Comparison of ENCODE assay signal across 12 cellular contexts in the genomic region with DNA sequence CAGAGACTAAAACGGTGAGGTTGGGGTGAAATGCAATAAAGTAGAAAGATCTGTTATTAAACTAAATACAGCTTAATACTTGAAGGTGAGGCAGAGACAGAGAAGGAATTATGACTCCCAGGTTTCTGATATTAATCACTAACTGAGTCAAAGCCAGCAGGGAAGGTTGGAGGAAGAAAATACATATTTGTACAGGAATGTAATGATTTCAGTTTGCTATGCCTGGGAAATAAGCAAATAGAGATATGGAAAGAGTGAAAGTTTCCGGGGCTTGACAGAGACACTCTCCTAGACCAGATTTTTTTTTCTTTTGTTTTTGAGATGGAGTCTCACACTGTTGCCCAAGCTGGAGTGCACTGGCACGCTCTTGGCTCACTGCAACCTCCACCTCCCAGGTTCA.
"Had no signal": no experiment of that assay in that cellular context is flagged by ENCODE, and none has a peak within 500 bp of the region (broad histone marks: within the 10 kb centered on the region; RNA-seq: fewer than 3 reads in every experiment).

No MANE protein-coding gene starts in this region.

- H3K27ac ChIP-seq: colonic mucosa, tibial artery had no signal

- H3K4me3 Mint-ChIP-seq: activated naive CD4-positive, alpha-beta T cell treated with anti-CD3 and anti-CD28 coated beads, Interleukin-2, amount 50 U/mL, for 24 hours; immature natural killer cell; memory B cell; neural crest cell; T-helper 2 cell treated with Interferon-gamma antibody and Interleukin-4, amounts not matched to agents 5 μg/mL and 100 μg/mL, for 36 hours had no signal

- H3K4me1 Mint-ChIP-seq: activated naive CD4-positive, alpha-beta T cell treated with anti-CD3 and anti-CD28 coated beads, Interleukin-2, amount 50 U/mL, for 24 hours; immature natural killer cell; memory B cell; neural crest cell had no signal

- H3K36me3 Mint-ChIP-seq: activated naive CD4-positive, alpha-beta T cell treated with anti-CD3 and anti-CD28 coated beads, Interleukin-2, amount 50 U/mL, for 24 hours; immature natural killer cell; memory B cell had no signal

- H3K9me3 ChIP-seq: colonic mucosa, tibial artery had no signal

- H3K4me1 ChIP-seq: colonic mucosa had no signal

- H3K36me3 ChIP-seq: colonic mucosa, tibial artery had no signal

- H3K27me3 ChIP-seq: colonic mucosa, tibial artery had no signal

- H3K27ac Mint-ChIP-seq: activated naive CD4-positive, alpha-beta T cell treated with anti-CD3 and anti-CD28 coated beads, Interleukin-2, amount 50 U/mL, for 24 hours; immature natural killer cell; memory B cell; T-helper 2 cell treated with Interferon-gamma antibody and Interleukin-4, amounts not matched to agents 5 μg/mL and 100 μg/mL, for 36 hours had no signal

- H3K27me3 Mint-ChIP-seq: activated naive CD4-positive, alpha-beta T cell treated with anti-CD3 and anti-CD28 coated beads, Interleukin-2, amount 50 U/mL, for 24 hours; memory B cell had no signal

- ATAC-seq: left colon had no signal

- DNase-seq: activated effector memory CD4-positive, alpha-beta T cell treated with Interleukin-2 at 50 U/mL for 16 hours; activated T-cell treated with anti-CD3 and anti-CD28 coated beads, Interleukin-2, amount 50 U/mL, for 1 hour; amniotic stem cell; colonic mucosa; immature natural killer cell; left colon; SW 1271; tibial artery had no signal

- H3K9me3 Mint-ChIP-seq: activated naive CD4-positive, alpha-beta T cell treated with anti-CD3 and anti-CD28 coated beads, Interleukin-2, amount 50 U/mL, for 24 hours; memory B cell; neural crest cell; T-helper 2 cell treated with Interferon-gamma antibody and Interleukin-4, amounts not matched to agents 5 μg/mL and 100 μg/mL, for 36 hours had no signal

- H3K4me3 ChIP-seq: colonic mucosa, tibial artery had no signal
